In genomic region chr1:8338526-8339202, GRCh38 we compare ENCODE assay signal across 27 cellular contexts.
"Had no signal": no experiment of that assay in that cellular context is flagged by ENCODE, and none has a peak within 500 bp of the region (broad histone marks: within the 10 kb centered on the region; RNA-seq: fewer than 3 reads in every experiment).

No MANE protein-coding gene starts in this region.

- H3K4me1 Mint-ChIP-seq: naive thymus-derived CD4-positive, alpha-beta T cell; natural killer cell; stimulated activated effector memory CD8-positive, alpha-beta T cell treated with anti-CD3 and anti-CD28 coated beads, Interleukin-12 subunit alpha, Interleukin-12 subunit beta, amount 100 ng/mL, for 72 hours; stimulated activated naive B cell treated with anti-CD40 and anti-IgM and Interleukin-4, amounts not matched to agents 10 μg/mL and 1 μg/mL and 100 μg/mL, for 72 hours had no signal

- H3K4me2 ChIP-seq: neural progenitor cell had no signal

- H3K27ac Mint-ChIP-seq: naive thymus-derived CD4-positive, alpha-beta T cell; natural killer cell; nephron; neural progenitor cell; stimulated activated effector memory CD8-positive, alpha-beta T cell treated with anti-CD3 and anti-CD28 coated beads, Interleukin-12 subunit alpha, Interleukin-12 subunit beta, amount 100 ng/mL, for 72 hours; stimulated activated naive B cell treated with anti-CD40 and anti-IgM and Interleukin-4, amounts not matched to agents 10 μg/mL and 1 μg/mL and 100 μg/mL, for 72 hours; stimulated activated naive CD8-positive, alpha-beta T cell treated with anti-CD3 and anti-CD28 coated beads, Interleukin-15, Interleukin-2, amounts not matched to agents 100 ng/mL and 50 ng/mL, for 24 hours had no signal

- H3K4me3 ChIP-seq: neural progenitor cell, pancreas, prostate gland, right lobe of liver, sigmoid colon, stomach, thoracic aorta, thyroid gland, tibial nerve, upper lobe of left lung, vagina had no signal

- H3K27ac ChIP-seq: neural progenitor cell, neutrophil, pancreas, prostate gland, right lobe of liver, sigmoid colon, stomach, thoracic aorta, thyroid gland, tibial nerve, upper lobe of left lung, vagina had no signal

- H3K36me3 Mint-ChIP-seq: natural killer cell; stimulated activated effector memory CD8-positive, alpha-beta T cell treated with anti-CD3 and anti-CD28 coated beads, Interleukin-12 subunit alpha, Interleukin-12 subunit beta, amount 100 ng/mL, for 72 hours had no signal

- H3K4me3 Mint-ChIP-seq: naive thymus-derived CD4-positive, alpha-beta T cell; natural killer cell; nephron; neural progenitor cell; stimulated activated effector memory CD8-positive, alpha-beta T cell treated with anti-CD3 and anti-CD28 coated beads, Interleukin-12 subunit alpha, Interleukin-12 subunit beta, amount 100 ng/mL, for 72 hours; stimulated activated naive B cell treated with anti-CD40 and anti-IgM and Interleukin-4, amounts not matched to agents 10 μg/mL and 1 μg/mL and 100 μg/mL, for 72 hours; stimulated activated naive CD8-positive, alpha-beta T cell treated with anti-CD3 and anti-CD28 coated beads, Interleukin-15, Interleukin-2, amounts not matched to agents 100 ng/mL and 50 ng/mL, for 24 hours had no signal

- H3K9ac ChIP-seq: neural progenitor cell had no signal

- H3K9me3 Mint-ChIP-seq: natural killer cell had no signal

- H3K27me3 ChIP-seq: neural progenitor cell, neutrophil, pancreas, right lobe of liver, sigmoid colon, stomach, thyroid gland, tibial nerve, upper lobe of left lung, vagina had no signal

- H3K27me3 Mint-ChIP-seq: naive thymus-derived CD4-positive, alpha-beta T cell; stimulated activated naive CD8-positive, alpha-beta T cell treated with anti-CD3 and anti-CD28 coated beads, Interleukin-15, Interleukin-2, amounts not matched to agents 100 ng/mL and 50 ng/mL, for 24 hours had no signal

- H3K36me3 ChIP-seq: neural progenitor cell, neutrophil, pancreas, prostate gland, right lobe of liver, thyroid gland, upper lobe of left lung, vagina had no signal

- DNase-seq: naive thymus-derived CD4-positive, alpha-beta T cell; natural killer cell; nucleus accumbens; retina; right lobe of liver; sigmoid colon; small intestine; stimulated activated CD4-positive, alpha-beta T cell treated with anti-CD3 and anti-CD28 coated beads, Interleukin-15, amount 100 ng/mL, for 24 hours; stimulated activated CD4-positive, alpha-beta T cell treated with anti-CD3 and anti-CD28 coated beads, Interleukin-2, amount 100 ng/mL, for 24 hours; stimulated activated CD4-positive, alpha-beta T cell treated with anti-CD3 and anti-CD28 coated beads, Interleukin-2, amount 100 ng/mL, for 48 hours; stimulated activated CD4-positive, alpha-beta T cell treated with anti-CD3 and anti-CD28 coated beads, Interleukin-4, amount 100 ng/mL, for 24 hours; stimulated activated naive B cell treated with anti-CD40 and anti-IgM and Interleukin-4, amounts not matched to agents 10 μg/mL and 1 μg/mL and 100 μg/mL, for 72 hours; stimulated activated naive CD4-positive, alpha-beta T cell treated with Interleukin-2 at 50 U/mL for 16 hours; stomach; thyroid gland; trophoblast cell had no signal

- H3K9me3 ChIP-seq: neutrophil, pancreas, prostate gland, right lobe of liver, sigmoid colon, stomach, thoracic aorta, thyroid gland, tibial nerve, upper lobe of left lung, vagina had no signal

- ATAC-seq: naive thymus-derived CD4-positive, alpha-beta T cell; natural killer cell; pancreas; right lobe of liver; stimulated activated effector memory CD8-positive, alpha-beta T cell treated with anti-CD3 and anti-CD28 coated beads, Interleukin-12 subunit alpha, Interleukin-12 subunit beta, amount 100 ng/mL, for 72 hours; stimulated activated naive B cell treated with anti-CD40 and anti-IgM and Interleukin-4, amounts not matched to agents 10 μg/mL and 1 μg/mL and 100 μg/mL, for 72 hours had no signal

- H3K4me1 ChIP-seq: neural progenitor cell, pancreas, right lobe of liver had no signal

- H2AFZ ChIP-seq: neural progenitor cell had no signal
